ENCODE assay signal across 34 cellular contexts in the genomic region with DNA sequence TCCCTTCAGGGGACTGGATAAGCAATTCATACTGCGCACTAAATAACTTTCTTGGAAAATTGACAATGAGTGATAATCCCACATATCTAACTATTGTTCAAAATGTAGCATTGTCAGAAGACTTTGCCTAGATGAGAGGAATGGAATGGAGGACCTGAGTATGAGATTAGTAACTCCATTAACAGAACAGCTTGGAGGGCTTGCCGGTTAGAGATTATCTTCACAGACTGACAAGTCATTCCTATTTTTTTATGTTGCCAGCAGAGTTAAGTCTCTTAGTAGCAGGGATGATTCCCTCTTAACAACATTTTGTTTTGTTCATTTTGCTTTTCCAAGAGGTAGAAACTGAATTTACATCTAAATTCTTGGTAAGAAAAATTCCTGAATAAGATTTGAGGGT.
"Had no signal": no experiment of that assay in that cellular context is flagged by ENCODE, and none has a peak within 500 bp of the region (broad histone marks: within the 10 kb centered on the region; RNA-seq: fewer than 3 reads in every experiment).

No MANE protein-coding gene starts in this region.

- H3K27me3 Mint-ChIP-seq: activated CD4-positive, alpha-beta memory T cell treated with anti-CD3 and anti-CD28 coated beads, Interleukin-2, amount 10 ng/mL, durations not matched to agents 7 days and 5 days; activated CD4-positive, alpha-beta T cell treated with anti-CD3 and anti-CD28 coated beads for 36 hours; activated CD4-positive, alpha-beta T cell treated with anti-CD3 and anti-CD28 coated beads, Interleukin-2, amount 10 ng/mL, durations not matched to agents 24 days and 14 days; activated naive CD4-positive, alpha-beta T cell treated with anti-CD3 and anti-CD28 coated beads, Interleukin-2, amount 10 ng/mL, durations not matched to agents 7 days and 5 days; activated naive CD8-positive, alpha-beta T cell treated with anti-CD3 and anti-CD28 coated beads, Interleukin-2, amount 10 ng/mL, durations not matched to agents 7 days and 5 days; activated T-cell treated with anti-CD3 and anti-CD28 coated beads, Interleukin-2, amount 50 U/mL, for 24 hours; central memory CD8-positive, alpha-beta T cell; dendritic cell treated with granulocyte-macrophage colony-stimulating factor and Interleukin-4, amounts not matched to agents 40 ng/mL and 50 ng/mL, for 4 days; effector memory CD8-positive, alpha-beta T cell; T-helper 17 cell had no signal

- ATAC-seq: activated CD4-positive, alpha-beta T cell treated with anti-CD3 and anti-CD28 coated beads for 36 hours; activated naive CD4-positive, alpha-beta T cell treated with anti-CD3 and anti-CD28 coated beads, Interleukin-2, amount 50 U/mL, for 72 hours; activated T-cell treated with anti-CD3 and anti-CD28 coated beads, Interleukin-2, amount 50 U/mL, for 72 hours; effector memory CD8-positive, alpha-beta T cell; esophagus mucosa; T-helper 17 cell had no signal

- DNase-seq: activated CD4-positive, alpha-beta memory T cell treated with anti-CD3 and anti-CD28 coated beads, Interleukin-2, amount 10 ng/mL, durations not matched to agents 7 days and 5 days; activated CD4-positive, alpha-beta T cell treated with anti-CD3 and anti-CD28 coated beads for 36 hours; activated CD4-positive, alpha-beta T cell treated with anti-CD3 and anti-CD28 coated beads, Interleukin-2, amount 10 ng/mL, durations not matched to agents 24 days and 14 days; activated CD4-positive, alpha-beta T cell treated with anti-CD3 and anti-CD28 coated beads, Interleukin-2, amount 50 U/mL, for 4 hours; activated CD4-positive, CD25-positive, alpha-beta regulatory T cell; activated CD4-positive, CD25-positive, alpha-beta regulatory T cell treated with anti-CD3 and anti-CD28 coated beads, Interleukin-2, amount 50 U/mL, for 72 hours; activated CD8-positive, alpha-beta memory T cell treated with anti-CD3 and anti-CD28 coated beads, Interleukin-2, amount 50 U/mL, for 48 hours; activated gamma-delta T cell; activated naive CD4-positive, alpha-beta T cell; activated naive CD4-positive, alpha-beta T cell treated with anti-CD3 and anti-CD28 coated beads, Interleukin-2, amount 10 ng/mL, durations not matched to agents 7 days and 5 days; activated naive CD8-positive, alpha-beta T cell treated with anti-CD3 and anti-CD28 coated beads, Interleukin-2, amount 10 ng/mL, durations not matched to agents 7 days and 5 days; activated T-cell treated with anti-CD3 and anti-CD28 coated beads for 4 hours; activated T-cell treated with anti-CD3 and anti-CD28 coated beads, Interleukin-2, amount 50 U/mL, for 24 hours; activated T-cell treated with anti-CD3 and anti-CD28 coated beads, Interleukin-2, amount 50 U/mL, for 72 hours; brain microvascular endothelial cell; dorsolateral prefrontal cortex; effector CD4-positive, alpha-beta T cell; effector memory CD8-positive, alpha-beta T cell; foreskin fibroblast; T-helper 1 cell; T-helper 17 cell; T1000 had no signal

- H3K27me3 ChIP-seq: ascending aorta, brain microvascular endothelial cell, dorsolateral prefrontal cortex had no signal

- H3K9me3 ChIP-seq: ascending aorta had no signal

- FAIRE-seq: bronchial epithelial cell, endometrium, endothelial cell of umbilical vein, frontal cortex had no signal

- H3K27ac Mint-ChIP-seq: activated CD4-positive, alpha-beta memory T cell treated with anti-CD3 and anti-CD28 coated beads, Interleukin-2, amount 10 ng/mL, durations not matched to agents 7 days and 5 days; activated CD4-positive, alpha-beta T cell treated with anti-CD3 and anti-CD28 coated beads for 36 hours; activated CD4-positive, alpha-beta T cell treated with anti-CD3 and anti-CD28 coated beads, Interleukin-2, amount 10 ng/mL, durations not matched to agents 24 days and 14 days; activated naive CD4-positive, alpha-beta T cell treated with anti-CD3 and anti-CD28 coated beads, Interleukin-2, amount 10 ng/mL, durations not matched to agents 7 days and 5 days; activated naive CD8-positive, alpha-beta T cell treated with anti-CD3 and anti-CD28 coated beads, Interleukin-2, amount 10 ng/mL, durations not matched to agents 7 days and 5 days; activated T-cell treated with anti-CD3 and anti-CD28 coated beads, Interleukin-2, amount 50 U/mL, for 24 hours; activated T-cell treated with anti-CD3 and anti-CD28 coated beads, Interleukin-2, amount 50 U/mL, for 72 hours; dendritic cell treated with granulocyte-macrophage colony-stimulating factor and Interleukin-4, amounts not matched to agents 40 ng/mL and 50 ng/mL, for 4 days; T-helper 17 cell; T-helper 2 cell treated with Interferon-gamma antibody and Interleukin-4, amounts not matched to agents 5 μg/mL and 100 μg/mL, for 36 hours had no signal

- H3K4me1 ChIP-seq: ascending aorta had no signal

- H3K27ac ChIP-seq: ascending aorta, brain microvascular endothelial cell, coronary artery, epithelial cell of prostate had no signal

- H3K4me3 Mint-ChIP-seq: activated CD4-positive, alpha-beta memory T cell treated with anti-CD3 and anti-CD28 coated beads, Interleukin-2, amount 10 ng/mL, durations not matched to agents 7 days and 5 days; activated CD4-positive, alpha-beta T cell treated with anti-CD3 and anti-CD28 coated beads for 36 hours; activated CD4-positive, alpha-beta T cell treated with anti-CD3 and anti-CD28 coated beads, Interleukin-2, amount 10 ng/mL, durations not matched to agents 24 days and 14 days; activated naive CD4-positive, alpha-beta T cell treated with anti-CD3 and anti-CD28 coated beads, Interleukin-2, amount 10 ng/mL, durations not matched to agents 7 days and 5 days; activated naive CD8-positive, alpha-beta T cell treated with anti-CD3 and anti-CD28 coated beads, Interleukin-2, amount 10 ng/mL, durations not matched to agents 7 days and 5 days; activated T-cell treated with anti-CD3 and anti-CD28 coated beads, Interleukin-2, amount 50 U/mL, for 24 hours; activated T-cell treated with anti-CD3 and anti-CD28 coated beads, Interleukin-2, amount 50 U/mL, for 72 hours; central memory CD8-positive, alpha-beta T cell; dendritic cell treated with granulocyte-macrophage colony-stimulating factor and Interleukin-4, amounts not matched to agents 40 ng/mL and 50 ng/mL, for 4 days; effector memory CD8-positive, alpha-beta T cell; T-helper 17 cell; T-helper 2 cell treated with Interferon-gamma antibody and Interleukin-4, amounts not matched to agents 5 μg/mL and 100 μg/mL, for 36 hours had no signal

- H3K9me3 Mint-ChIP-seq: activated CD4-positive, alpha-beta memory T cell treated with anti-CD3 and anti-CD28 coated beads, Interleukin-2, amount 10 ng/mL, durations not matched to agents 7 days and 5 days; activated CD4-positive, alpha-beta T cell treated with anti-CD3 and anti-CD28 coated beads, Interleukin-2, amount 10 ng/mL, durations not matched to agents 24 days and 14 days; activated naive CD4-positive, alpha-beta T cell treated with anti-CD3 and anti-CD28 coated beads, Interleukin-2, amount 10 ng/mL, durations not matched to agents 7 days and 5 days; activated naive CD4-positive, alpha-beta T cell treated with anti-CD3 and anti-CD28 coated beads, Interleukin-2, amount 50 U/mL, for 72 hours; activated naive CD8-positive, alpha-beta T cell treated with anti-CD3 and anti-CD28 coated beads, Interleukin-2, amount 10 ng/mL, durations not matched to agents 7 days and 5 days; activated T-cell treated with anti-CD3 and anti-CD28 coated beads, Interleukin-2, amount 50 U/mL, for 24 hours; activated T-cell treated with anti-CD3 and anti-CD28 coated beads, Interleukin-2, amount 50 U/mL, for 72 hours; central memory CD8-positive, alpha-beta T cell; dendritic cell treated with granulocyte-macrophage colony-stimulating factor and Interleukin-4, amounts not matched to agents 40 ng/mL and 50 ng/mL, for 4 days; effector memory CD8-positive, alpha-beta T cell; T-helper 2 cell treated with Interferon-gamma antibody and Interleukin-4, amounts not matched to agents 5 μg/mL and 100 μg/mL, for 36 hours had no signal

- H3K4me3 ChIP-seq: ascending aorta, coronary artery, dorsolateral prefrontal cortex had no signal
